In the genomic region with DNA sequence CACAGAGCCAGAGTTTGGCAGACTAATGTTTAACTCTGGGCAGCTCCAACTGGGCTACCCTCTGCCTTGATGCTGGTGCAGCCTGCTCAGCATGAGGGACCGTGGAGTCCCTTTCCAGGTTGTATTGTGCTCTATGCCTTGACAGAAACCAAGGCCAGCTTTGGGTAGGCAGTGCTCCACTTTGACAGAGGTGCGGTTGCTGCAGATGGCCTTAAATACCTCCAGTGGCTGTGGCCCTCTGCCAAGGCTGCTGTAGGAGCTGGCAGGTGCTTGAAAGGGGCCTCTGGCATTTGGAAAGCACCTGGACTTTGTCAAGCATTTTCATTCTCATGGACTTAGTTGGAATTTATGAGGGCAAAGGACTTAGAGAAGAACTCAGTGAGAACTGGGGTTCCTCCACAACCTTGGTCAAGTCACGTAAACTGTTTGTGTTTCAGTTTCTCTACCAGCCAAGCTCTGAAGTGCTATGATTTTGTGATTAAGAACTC, we compare ENCODE assay signal across 16 cellular contexts.
DNase-seq lines count a peak whose midpoint lies in the region; ATAC-seq and TF ChIP-seq lines count a peak whose summit lies in the region.
"Had no signal": no experiment of that assay in that cellular context is flagged by ENCODE, and none has a peak within 500 bp of the region (broad histone marks: within the 10 kb centered on the region; RNA-seq: fewer than 3 reads in every experiment).

No MANE protein-coding gene starts in this region.

- H3K27me3 ChIP-seq in right cardiac atrium (ENCODE audit: control insufficient read depth, insufficient read depth) (no peaks in the 10 kb centered on the region), left ventricle myocardium inferior (ENCODE audit: low read depth) (no peaks in the 10 kb centered on the region), transverse colon (no peaks in the 10 kb centered on the region)
- H3K27me3 ChIP-seq: ascending aorta had no signal

- H3K36me3 ChIP-seq in left ventricle myocardium inferior (no peaks in the 10 kb centered on the region), transverse colon (no peaks in the 10 kb centered on the region)
- H3K36me3 ChIP-seq: ascending aorta had no signal

- DNase-seq in Right ventricle myocardium inferior (ENCODE audit: missing footprints) (no peak), right cardiac atrium (no peak), NCI-H524 (lab: John Stamatoyannopoulos, UW) (peak; percentile 17 to 67), left ventricle myocardium inferior (peak; percentile 28), transverse colon (peak; percentile 36), NCI-H446 (lab: John Stamatoyannopoulos, UW) (no peak), NCI-H82 treated with DMSO at 0.1 percent for 48 hours (lab: John Stamatoyannopoulos, UW; ENCODE audit: unreplicated experiment) (no peak), iPS-NIHi7 (ENCODE audit: extremely low spot score) (no peak)
- DNase-seq: activated effector memory CD4-positive, alpha-beta T cell treated with anti-CD3 and anti-CD28 coated beads, Interleukin-2, amount 50 U/mL, for 16 hours; CD4-positive, alpha-beta T cell; dermis blood vessel endothelial cell; GF-D8; head of caudate nucleus; naive thymus-derived CD8-positive, alpha-beta T cell had no signal

- intact Hi-C loops in Right ventricle myocardium inferior (cut with DNase I) (no loop called here), right cardiac atrium (cut with DNase I) (no loop called here), left ventricle myocardium inferior (cut with micrococcal nuclease) (no loop called here), transverse colon (cut with DNase I; ENCODE audit: low total_unique reads) (no loop called here)

- no peaks in the 10 kb centered on the region for H3K9me3 ChIP-seq in right cardiac atrium (ENCODE audit: control insufficient read depth, low read length)
- no peaks in the 10 kb centered on the region for H3K9me3 ChIP-seq in left ventricle myocardium inferior (replicated peaks)
- H3K9me3 ChIP-seq in transverse colon = no peaks in the 10 kb centered on the region
- H3K9me3 ChIP-seq: ascending aorta had no signal

- TF ChIP-seq EP300 in transverse colon (IDR thresholded peaks at IDR 0.05; ENCODE audit: low read depth) = no peak

- H3K27ac ChIP-seq in right cardiac atrium (ENCODE audit: low read length) (no peak overlapping the region), left ventricle myocardium inferior (replicated peaks) (no peak overlapping the region), transverse colon (peak overlapping the region in 2 of 4 donors; percentile 10 to 23)
- H3K27ac ChIP-seq: ascending aorta had no signal

- TF ChIP-seq CTCF in left ventricle myocardium inferior (IDR thresholded peaks at IDR 0.05; ENCODE audit: borderline replicate concordance) (no peak), transverse colon (IDR thresholded peaks at IDR 0.05) (no peak)

- H3K4me3 ChIP-seq in right cardiac atrium (ENCODE audit: low read length) (no peak overlapping the region), left ventricle myocardium inferior (no peak overlapping the region), transverse colon (no peak overlapping the region)
- H3K4me3 ChIP-seq: ascending aorta had no signal

- no peak for TF ChIP-seq POLR2A in transverse colon (IDR thresholded peaks at IDR 0.05)

- ATAC-seq in Right ventricle myocardium inferior (peak; percentile 28), right cardiac atrium (no peak)
- ATAC-seq: esophagus mucosa; naive thymus-derived CD8-positive, alpha-beta T cell had no signal

- H3K4me1 ChIP-seq in right cardiac atrium (ENCODE audit: control insufficient read depth, insufficient read depth, low read length) (peaks cover 2% of the 10 kb centered on the region), left ventricle myocardium inferior (peaks cover 23% of the 10 kb centered on the region), transverse colon (peaks cover 2 to 11% (median 4%) of the 10 kb centered on the region in 4 donors)
- H3K4me1 ChIP-seq: ascending aorta had no signal

- in situ Hi-C loops in transverse colon (cut with MboI; ENCODE audit: low pct_ligation_motif_present in 1 of 4, low pct_unique_long_range_greater_than_20kb in 1 of 4, low sequenced_read_pairs in 3 of 4) = no loop called here

- WGBS in right cardiac atrium = 81% methylated on average over 3 of the region's 3 CpGs
- WGBS in transverse colon (ENCODE audit: low coverage in 1 of 2), 2 donors = 36 to 60% methylated on average over 1 to 3 of the region's 3 CpGs

Comparison
In these comparisons a context has a peak if more than half of its experiments do, and no peak if none do; other contexts are left out.
1. DNase-seq: peak in NCI-H524 (2 of 2), left ventricle myocardium inferior (single experiment) and transverse colon (single experiment); none in Right ventricle myocardium inferior (single experiment), right cardiac atrium (0 of 3), NCI-H446 (0 of 2), NCI-H82 treated with DMSO at 0.1 percent for 48 hours (single experiment) and iPS-NIHi7 (single experiment).